ENCODE assay signal across 15 cellular contexts in the genomic region with DNA sequence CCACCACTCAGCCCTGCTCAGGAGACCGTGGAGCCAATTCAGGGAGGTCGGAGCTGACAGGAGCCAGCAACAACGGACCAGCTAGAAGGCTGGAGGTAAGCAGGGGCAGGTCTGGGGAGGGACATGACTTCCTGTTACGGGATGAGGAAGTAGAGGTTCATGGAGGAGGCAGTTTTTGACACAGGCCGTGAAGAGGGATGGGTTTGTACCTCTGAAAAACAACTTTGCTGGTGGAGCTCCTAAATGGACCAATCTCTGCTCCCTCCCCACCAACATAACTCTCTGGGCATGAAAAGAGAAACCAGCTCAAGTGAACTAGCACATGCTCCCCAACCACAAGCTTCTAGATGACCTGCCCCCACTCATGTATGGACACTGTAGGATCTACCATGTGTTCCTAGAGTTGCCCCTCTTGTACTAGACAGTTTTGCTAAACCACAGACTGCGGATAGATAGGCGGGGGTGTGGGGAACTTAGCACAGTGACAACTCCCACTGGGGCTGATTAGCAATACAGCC. TPM values are rescaled to one million over a fixed set of nuclear protein-coding genes. Genes with fewer than 3 reads are reported as not detected.
A peak's percentile ranks its signal among the peaks of the same experiment; 100 is the strongest.
DNase-seq lines count a peak whose midpoint lies in the region; ATAC-seq and TF ChIP-seq lines count a peak whose summit lies in the region.
"Had no signal": no experiment of that assay in that cellular context is flagged by ENCODE, and none has a peak within 500 bp of the region (broad histone marks: within the 10 kb centered on the region; RNA-seq: fewer than 3 reads in every experiment).

No MANE protein-coding gene starts in this region.

- peaks cover 7% of the 10 kb centered on the region for H3K36me3 ChIP-seq in lower lobe of right lung
- H3K36me3 ChIP-seq: ovary had no signal

- H2AK5ac ChIP-seq in H9 (ENCODE audit: insufficient read length, low read length), result no peak overlapping the region

- H3K4me3 ChIP-seq in lower lobe of right lung, result no peak overlapping the region
- H3K4me3 ChIP-seq: ovary, upper lobe of left lung had no signal

- H3K9ac ChIP-seq in H9 (ENCODE audit: extremely low read depth, insufficient read length, low read length), result no peak overlapping the region
- H3K9ac ChIP-seq: SK-N-SH had no signal

- H2AFZ ChIP-seq in H9 (ENCODE audit: low read length), result no peak overlapping the region

- peak; percentile 8 for DNase-seq in DMS79 treated with DMSO at 0.1 percent for 48 hours (lab: John Stamatoyannopoulos, UW)
- no peak for DNase-seq in H9
- DNase-seq in NOMO-1 treated with dmso at 0.1 percent for 144 hours (lab: John Stamatoyannopoulos, UW; ENCODE audit: unreplicated experiment), result peak; percentile 52
- DNase-seq in lower lobe of right lung, result peak; percentile 48
- no peak for DNase-seq in NCI-H82 treated with DMSO at 0.1 percent for 48 hours (lab: John Stamatoyannopoulos, UW; ENCODE audit: unreplicated experiment)
- no peak for DNase-seq in SHP77 treated with DMSO at 0.1 percent for 48 hours (lab: John Stamatoyannopoulos, UW)
- no peak for DNase-seq in cerebellar nuclear complex (lab: John Stamatoyannopoulos, UW)
- DNase-seq: Calu3, H7, kidney, NCI-H2171, ovary, SK-N-SH had no signal

- H3K4me3 Mint-ChIP-seq in H9, result no peak overlapping the region

- no peak overlapping the region for H3K4me2 ChIP-seq in H9 (ENCODE audit: insufficient read depth, insufficient read length, low read length)
- H3K4me2 ChIP-seq: SK-N-SH had no signal

- intact Hi-C loops in lower lobe of right lung (cut with DNase I), result no loop called here

- H3K18ac ChIP-seq in H9 (ENCODE audit: insufficient read length, low read depth, low read length), result no peak overlapping the region

- H3K36me3 Mint-ChIP-seq in H9 (ENCODE audit: insufficient read depth in 1 of 3, low read depth in 3 of 3), result peaks cover 5 to 15% (median 13%) of the 10 kb centered on the region in 3 experiments; a peak in 6 of 7 replicates

- no peak overlapping the region for H2BK120ac ChIP-seq in H9 (ENCODE audit: low read depth, low read length, poor library complexity, severe bottlenecking)

- H2BK15ac ChIP-seq in H9 (ENCODE audit: low read depth, low read length), result no peak overlapping the region

- 0 out of 2 replicates have a peak overlapping the region, but pooled peaks have one; percentile 45 for H3K14ac ChIP-seq in H9 (ENCODE audit: insufficient read depth, low read length)

- peak overlapping the region; percentile 70 for H2BK5ac ChIP-seq in H9 (ENCODE audit: insufficient read length, low read length)

- no peaks in the 10 kb centered on the region for H3K79me2 ChIP-seq in H9 (ENCODE audit: insufficient read depth, low read length)

- H3K9me3 ChIP-seq in H9 (ENCODE audit: control insufficient read depth, low read depth, low read length) (no peaks in the 10 kb centered on the region), lower lobe of right lung (no peaks in the 10 kb centered on the region)
- H3K9me3 ChIP-seq: ovary, SK-N-SH, upper lobe of left lung had no signal

- no peaks in the 10 kb centered on the region for H3K27me3 Mint-ChIP-seq in H9 (ENCODE audit: low read depth)

- H4K91ac ChIP-seq in H9 (ENCODE audit: insufficient read length, low read depth, low read length), result no peak overlapping the region

- no peak overlapping the region for H3T11ph ChIP-seq in H9 (ENCODE audit: low read length)

- H4K8ac ChIP-seq in H9 (replicated peaks; ENCODE audit: insufficient read length, low read depth, low read length), result no peak overlapping the region

- TF ChIP-seq CTCF in H9 (conservative IDR thresholded peaks at IDR 0.05), result no peak
- TF ChIP-seq CTCF in lower lobe of right lung (IDR thresholded peaks at IDR 0.05), result no peak

- peak; percentile 45 to 48 for ATAC-seq in lower lobe of right lung
- ATAC-seq in esophagus mucosa, result no peak

- H3K27ac ChIP-seq in H9 (ENCODE audit: insufficient read length, low read depth, low read length) (no peak overlapping the region), lower lobe of right lung (no peak overlapping the region)
- H3K27ac ChIP-seq: ovary had no signal

- no peak overlapping the region for H3K4ac ChIP-seq in H9 (ENCODE audit: low read depth, low read length)

- H3K27ac Mint-ChIP-seq in H9, result peak overlapping the region in 1 of 3 experiments; percentile 36; a peak in 1 of 7 replicates

- no peak overlapping the region for H2BK12ac ChIP-seq in H9 (ENCODE audit: insufficient read length, low read depth, low read length)

- peaks cover 3% of the 10 kb centered on the region for H3K79me1 ChIP-seq in H9 (ENCODE audit: insufficient read depth, low read depth, low read length, poor library complexity, severe bottlenecking)

- H4K20me1 ChIP-seq in H9 (ENCODE audit: control insufficient read depth, insufficient read depth, insufficient read length), result no peaks in the 10 kb centered on the region

- no peaks in the 10 kb centered on the region for H3K9me3 Mint-ChIP-seq in H9

- H3K4me1 Mint-ChIP-seq in H9, result peaks cover 6 to 9% of the 10 kb centered on the region in 2 experiments; a peak in 3 of 4 replicates

- H4K5ac ChIP-seq in H9 (ENCODE audit: insufficient read length, low read depth, low read length), result no peak overlapping the region

- no peaks in the 10 kb centered on the region for H3K23me2 ChIP-seq in H9 (ENCODE audit: insufficient read length, low read depth, low read length, poor library complexity, severe bottlenecking)

- WGBS in H9 (ENCODE audit: extremely low coverage, insufficient read length, low lambda C conversion rate), result no CpG with 5 or more reads among the region's 7 CpGs

- no peak overlapping the region for H3K23ac ChIP-seq in H9 (ENCODE audit: insufficient read length, low read depth, low read length)

- peaks cover 6% of the 10 kb centered on the region; the same call in 1 of the 2 replicates for H3K4me1 ChIP-seq in H9 (ENCODE audit: insufficient read depth, low read length)
- H3K4me1 ChIP-seq in lower lobe of right lung, result peaks cover 52% of the 10 kb centered on the region

- H2BK20ac ChIP-seq in H9 (ENCODE audit: low read depth, low read length, poor library complexity, severe bottlenecking), result no peak overlapping the region

- no peak overlapping the region for H3K56ac ChIP-seq in H9 (ENCODE audit: insufficient read length, low read depth, low read length)

- H3K27me3 ChIP-seq in H9 (ENCODE audit: insufficient read depth, low read length), result no peaks in the 10 kb centered on the region
- H3K27me3 ChIP-seq in lower lobe of right lung (ENCODE audit: low read depth), result no peaks in the 10 kb centered on the region
- H3K27me3 ChIP-seq: ovary, upper lobe of left lung had no signal

RNA-seq across cellular contexts. Expression of a gene that starts 31.4 kb away (rescaled TPM):
- total RNA-seq in H9 (2021), result 14.9 and 16.6 TPM in 2 replicates
- total RNA-seq in lower lobe of right lung, result 73.8 TPM
- 15.9 TPM for total RNA-seq in esophagus mucosa

Comparison
In these comparisons a context has a peak if more than half of its experiments do, and no peak if none do; other contexts are left out.
1. DNase-seq: peak in DMS79 treated with DMSO at 0.1 percent for 48 hours (single experiment), NOMO-1 treated with dmso at 0.1 percent for 144 hours (single experiment) and lower lobe of right lung (single experiment); none in H9 (single experiment), NCI-H82 treated with DMSO at 0.1 percent for 48 hours (single experiment), SHP77 treated with DMSO at 0.1 percent for 48 hours (single experiment) and cerebellar nuclear complex (0 of 2).